ENCODE assay signal across 8 cellular contexts in the genomic region with DNA sequence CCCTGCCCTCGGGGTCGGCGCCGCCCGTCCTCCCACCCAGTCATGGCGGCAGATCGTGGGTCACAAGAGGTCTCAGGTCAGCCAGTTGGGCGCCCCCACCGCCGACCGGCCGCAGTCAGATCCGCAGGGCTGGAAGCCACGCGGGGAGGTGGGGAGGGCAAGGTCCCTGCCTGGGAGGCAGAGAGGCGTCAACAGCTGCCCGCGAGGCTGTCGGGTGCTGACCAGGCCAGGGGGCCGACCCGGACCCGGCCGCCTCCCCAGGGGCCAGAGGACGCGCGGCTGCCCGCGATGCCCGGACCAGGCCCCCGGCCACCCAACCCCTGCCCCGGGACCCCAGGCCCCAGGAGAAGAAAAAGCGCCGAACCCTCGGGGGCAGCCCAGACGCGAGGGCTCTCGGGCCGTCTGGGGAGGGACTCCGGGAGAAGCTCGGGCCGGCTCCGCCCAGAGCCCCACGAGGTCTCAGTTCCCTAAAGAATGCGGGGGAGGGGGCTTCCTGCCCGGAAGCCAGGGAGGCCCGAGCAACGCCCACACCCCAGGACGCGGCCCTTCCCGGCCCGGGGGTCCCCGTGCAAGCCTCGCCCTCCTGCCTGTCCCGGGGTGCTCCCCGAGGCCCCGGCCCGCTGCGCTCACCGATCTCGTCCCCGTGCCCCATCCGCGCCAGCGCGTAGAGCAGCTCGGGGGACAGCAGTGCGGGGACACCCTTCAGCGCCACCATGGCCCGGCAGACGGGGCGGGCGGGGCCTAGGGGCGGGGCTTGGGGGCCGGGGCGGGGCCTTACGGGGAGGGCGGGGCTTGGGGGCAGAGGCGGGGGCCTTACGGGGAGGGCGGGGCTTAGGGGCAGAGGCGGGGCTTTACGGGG. TPM values are rescaled to one million over a fixed set of nuclear protein-coding genes. Genes with fewer than 3 reads are reported as not detected.
DNase-seq lines count a peak whose midpoint lies in the region; ATAC-seq and TF ChIP-seq lines count a peak whose summit lies in the region.

A gene with protein sequence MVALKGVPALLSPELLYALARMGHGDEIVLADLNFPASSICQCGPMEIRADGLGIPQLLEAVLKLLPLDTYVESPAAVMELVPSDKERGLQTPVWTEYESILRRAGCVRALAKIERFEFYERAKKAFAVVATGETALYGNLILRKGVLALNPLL (minus strand): TSS at position 727 of the 859 bp plus-strand sequence. CDS start 12 bp downstream, at position 715.

- peaks cover 7% of the 10 kb centered on the region for H3K9me3 Mint-ChIP-seq in glutamatergic neuron (ENCODE audit: unreplicated experiment)
- H3K9me3 Mint-ChIP-seq in progenitor cell of endocrine pancreas (ENCODE audit: low read depth), result no peaks in the 10 kb centered on the region

- peak within 1 kb of the TSS; percentile 76 for H3K4me3 Mint-ChIP-seq in glutamatergic neuron (ENCODE audit: unreplicated experiment)
- H3K4me3 Mint-ChIP-seq in progenitor cell of endocrine pancreas (ENCODE audit: low read depth), result peak within 1 kb of the TSS; percentile 65

- TF ChIP-seq POLR2A in GM18526 (IDR thresholded peaks at IDR 0.05; ENCODE audit: extremely low read depth, insufficient read length) (peak; percentile 65), vagina (IDR thresholded peaks at IDR 0.05) (no peak)

- ATAC-seq in HG03064 (IDR thresholded peaks at IDR 0.05; ENCODE audit: low read depth, unreplicated experiment), result peak; percentile 63

- H3K36me3 Mint-ChIP-seq in glutamatergic neuron (ENCODE audit: unreplicated experiment), result peaks cover 10% of the 10 kb centered on the region
- peaks cover 2% of the 10 kb centered on the region for H3K36me3 Mint-ChIP-seq in progenitor cell of endocrine pancreas (ENCODE audit: insufficient read depth)

- no peak within 1 kb of the TSS for H3K27ac Mint-ChIP-seq in glutamatergic neuron (ENCODE audit: unreplicated experiment)
- H3K27ac Mint-ChIP-seq in progenitor cell of endocrine pancreas, result no peak within 1 kb of the TSS

- H3K27me3 Mint-ChIP-seq in glutamatergic neuron (ENCODE audit: unreplicated experiment) (peaks cover 3% of the 10 kb centered on the region), progenitor cell of endocrine pancreas (no peaks in the 10 kb centered on the region)

- H3K27ac ChIP-seq in 22Rv1, result peak within 1 kb of the TSS; percentile 97
- peak within 1 kb of the TSS; percentile 17 for H3K27ac ChIP-seq in vagina

- peaks cover 16% of the 10 kb centered on the region for H3K4me1 ChIP-seq in vagina

- intact Hi-C loops in vagina (cut with DNase I), result no loop called here

- no peaks in the 10 kb centered on the region for H3K4me1 Mint-ChIP-seq in glutamatergic neuron (ENCODE audit: low read depth, unreplicated experiment)
- H3K4me1 Mint-ChIP-seq in progenitor cell of endocrine pancreas (ENCODE audit: low read depth), result peaks cover 6% of the 10 kb centered on the region

- peak; percentile 60 for DNase-seq in RPMI8226
- DNase-seq in activated gamma-delta T cell (lab: John Stamatoyannopoulos, UW), result peak; percentile 63
- DNase-seq in glutamatergic neuron, result peak; percentile 70
- DNase-seq in progenitor cell of endocrine pancreas (ENCODE audit: low spot score, unreplicated experiment), result no peak
- DNase-seq in vagina (ENCODE audit: extremely low spot score in 2 of 2), result no peak

- H3K36me3 ChIP-seq in vagina, result peaks cover 0 to 2% of the 10 kb centered on the region in 2 donors

- H3K9me3 ChIP-seq in vagina, result no peaks in the 10 kb centered on the region

- TF ChIP-seq CTCF in 22Rv1 (IDR thresholded peaks at IDR 0.05), result no peak
- no peak for TF ChIP-seq CTCF in glutamatergic neuron (IDR thresholded peaks at IDR 0.05; ENCODE audit: partially characterized antibody, unreplicated experiment)
- peak; percentile 13 for TF ChIP-seq CTCF in progenitor cell of endocrine pancreas (IDR thresholded peaks at IDR 0.05; ENCODE audit: unreplicated experiment)
- TF ChIP-seq CTCF in vagina (IDR thresholded peaks at IDR 0.05), result no peak

- peak within 1 kb of the TSS; percentile 48 to 72 for H3K4me3 ChIP-seq in vagina

- no peaks in the 10 kb centered on the region for H3K27me3 ChIP-seq in vagina

RNA-seq across cellular contexts. Expression of the gene that starts here (rescaled TPM):
- total RNA-seq in glutamatergic neuron (ENCODE audit: unreplicated experiment) (13.0 TPM), progenitor cell of endocrine pancreas (14.7 and 16.2 TPM in 2 replicates), vagina (54.0 TPM)

Comparison
In these comparisons a context has a peak if more than half of its experiments do, and no peak if none do; other contexts are left out.
1. DNase-seq: peak in RPMI8226 (single experiment), activated gamma-delta T cell (single experiment) and glutamatergic neuron (single experiment); none in progenitor cell of endocrine pancreas (single experiment) and vagina (0 of 2).